In genomic region chr1:168676861-168677260, GRCh38 we compare ENCODE assay signal across 29 cellular contexts. TPM values are rescaled to one million over a fixed set of nuclear protein-coding genes. Genes with fewer than 3 reads are reported as not detected.
"Had no signal": no experiment of that assay in that cellular context is flagged by ENCODE, and none has a peak within 500 bp of the region (broad histone marks: within the 10 kb centered on the region; RNA-seq: fewer than 3 reads in every experiment).

No MANE protein-coding gene starts in this region.

- H3K27me3 ChIP-seq: brain microvascular endothelial cell, SJCRH30 had no signal

- H3K27ac ChIP-seq: brain microvascular endothelial cell, SJCRH30, SK-N-MC had no signal

- H3K4me3 ChIP-seq: SJCRH30, SK-N-MC had no signal

- ATAC-seq: activated CD4-positive, alpha-beta T cell treated with anti-CD3 and anti-CD28 coated beads for 36 hours; activated CD4-positive, CD25-positive, alpha-beta regulatory T cell treated with anti-CD3 and anti-CD28 coated beads, Interleukin-2, amount 50 U/mL, for 24 hours; activated CD8-positive, alpha-beta T cell treated with anti-CD3 and anti-CD28 coated beads, Interleukin-2, amount 10 ng/mL, durations not matched to agents 7 days and 5 days; activated naive CD8-positive, alpha-beta T cell treated with anti-CD3 and anti-CD28 coated beads, Interleukin-2, amount 50 U/mL, for 24 hours; activated T-cell treated with anti-CD3 and anti-CD28 coated beads, Interleukin-2, amount 50 U/mL, for 4 hours; Panc1; WTC11 had no signal

- DNase-seq: activated CD4-positive, alpha-beta T cell treated with anti-CD3 and anti-CD28 coated beads for 36 hours; activated CD4-positive, alpha-beta T cell treated with anti-CD3 and anti-CD28 coated beads, Interleukin-2, amount 10 ng/mL, durations not matched to agents 7 days and 5 days; activated CD4-positive, alpha-beta T cell treated with anti-CD3 and anti-CD28 coated beads, Interleukin-2, amount 50 U/mL, for 48 hours; activated CD8-positive, alpha-beta memory T cell treated with anti-CD3 and anti-CD28 coated beads, Interleukin-2, amount 50 U/mL, for 4 hours; activated CD8-positive, alpha-beta T cell treated with anti-CD3 and anti-CD28 coated beads, Interleukin-2, amount 10 ng/mL, durations not matched to agents 7 days and 5 days; activated gamma-delta T cell treated with Interleukin-2 at 50 U/mL for 16 hours; activated naive CD4-positive, alpha-beta T cell treated with anti-CD3 and anti-CD28 coated beads for 36 hours; activated naive CD8-positive, alpha-beta T cell treated with anti-CD3 and anti-CD28 coated beads, Interleukin-2, amount 50 U/mL, for 24 hours; activated T-cell treated with anti-CD3 and anti-CD28 coated beads for 4 hours; activated T-cell treated with anti-CD3 and anti-CD28 coated beads, Interleukin-2, amount 50 U/mL, for 4 hours; aorta; brain microvascular endothelial cell; NCI-H1105; NCI-H1417 treated with DMSO at 0.1 percent for 48 hours; NCI-H187 treated with DMSO at 0.1 percent for 48 hours; NCI-H2081; NCI-H2171 treated with DMSO at 0.1 percent for 48 hours; NCI-H226; NCI-H524 treated with DMSO at 0.1 percent for 48 hours; SHP77; SJCRH30 had no signal

RNA-seq across cellular contexts. Expression of gene DPT, which starts 52.1 kb away (rescaled TPM):
- total RNA-seq: activated CD4-positive, alpha-beta T cell treated with anti-CD3 and anti-CD28 coated beads for 36 hours; activated CD4-positive, alpha-beta T cell treated with anti-CD3 and anti-CD28 coated beads, Interleukin-2, amount 10 ng/mL, durations not matched to agents 7 days and 5 days; activated CD8-positive, alpha-beta T cell treated with anti-CD3 and anti-CD28 coated beads, Interleukin-2, amount 10 ng/mL, durations not matched to agents 7 days and 5 days; activated naive CD4-positive, alpha-beta T cell treated with anti-CD3 and anti-CD28 coated beads for 36 hours; activated T-cell treated with anti-CD3 and anti-CD28 coated beads, Interleukin-2, amount 50 U/mL, for 4 hours; activated T-helper 1 cell treated with anti-CD3 and anti-CD28 coated beads, Interleukin-12 subunit alpha, Interleukin-12 subunit beta, Interleukin-2, Interleukin-4 antibody, amounts not matched to agents 30 ng/mL and 10 ng/mL and 1 ng/mL, durations not matched to agents 14 hours and 24 hours and 36 hours; NCI-H460; SJCRH30; T-helper 1 cell treated with Interleukin-12 subunit alpha and Interleukin-12 subunit beta and Interleukin-4 antibody, amounts not matched to agents 30 ng/mL and 1 ng/mL, for 36 hours; T-helper 2 cell treated with Interferon-gamma antibody and Interleukin-4, amounts not matched to agents 100 ng/mL and 5 ng/mL, for 36 hours; WTC11 had no signal
